In genomic region chr16:19837331-19837943, GRCh38 we compare ENCODE assay signal across 22 cellular contexts. TPM values are rescaled to one million over a fixed set of nuclear protein-coding genes. Genes with fewer than 3 reads are reported as not detected.
DNase-seq lines count a peak whose midpoint lies in the region; ATAC-seq, FAIRE-seq and TF ChIP-seq lines count a peak whose summit lies in the region.
"Had no signal": no experiment of that assay in that cellular context is flagged by ENCODE, and none has a peak within 500 bp of the region (broad histone marks: within the 10 kb centered on the region; RNA-seq: fewer than 3 reads in every experiment).

No MANE protein-coding gene starts in this region.

- peak overlapping the region in 1 of 5 experiments; percentile 43 for H3K4me3 Mint-ChIP-seq in brain
- no peak overlapping the region for H3K4me3 Mint-ChIP-seq in activated T-cell treated with anti-CD3 and anti-CD28 coated beads, Interleukin-2, amount 50 U/mL, for 4 hours
- H3K4me3 Mint-ChIP-seq: CD4-positive, alpha-beta memory T cell; natural killer cell; T-helper 2 cell treated with Interferon-gamma antibody and Interleukin-4, amounts not matched to agents 5 μg/mL and 100 μg/mL, for 36 hours had no signal

- 81% methylated on average over 5 of the region's 5 CpGs for WGBS in right cardiac atrium
- 88 to 89% methylated on average over 2 to 4 of the region's 5 CpGs for WGBS in mesodermal cell (ENCODE audit: insufficient coverage in 2 of 2), 2 experiments

- peaks cover 3% of the 10 kb centered on the region for H3K27me3 Mint-ChIP-seq in brain
- peaks cover 2% of the 10 kb centered on the region for H3K27me3 Mint-ChIP-seq in activated T-cell treated with anti-CD3 and anti-CD28 coated beads, Interleukin-2, amount 50 U/mL, for 4 hours (ENCODE audit: low read depth)
- H3K27me3 Mint-ChIP-seq: CD4-positive, alpha-beta memory T cell had no signal

- ATAC-seq in right cardiac atrium: no peak
- ATAC-seq in activated CD4-positive, CD25-positive, alpha-beta regulatory T cell treated with anti-CD3 and anti-CD28 coated beads, Interleukin-2, amount 50 U/mL, for 24 hours: no peak
- ATAC-seq in activated T-cell treated with anti-CD3 and anti-CD28 coated beads, Interleukin-2, amount 50 U/mL, for 4 hours: no peak
- ATAC-seq: foreskin keratinocyte, HCT116, lower lobe of right lung, natural killer cell, sciatic nerve had no signal

- H3K27ac ChIP-seq in right atrium auricular region (peak overlapping the region; percentile 51 to 70), right cardiac atrium (ENCODE audit: low read length) (no peak overlapping the region), mesodermal cell (ENCODE audit: low read depth, low read length, severe bottlenecking) (peak overlapping the region; percentile 42), uterus (peak overlapping the region; percentile 22 to 27)
- H3K27ac ChIP-seq: colonic mucosa, foreskin keratinocyte, lower lobe of right lung had no signal

- no peaks in the 10 kb centered on the region for H3K27me3 ChIP-seq in right atrium auricular region
- H3K27me3 ChIP-seq in right cardiac atrium (ENCODE audit: control insufficient read depth, insufficient read depth): no peaks in the 10 kb centered on the region
- no peaks in the 10 kb centered on the region for H3K27me3 ChIP-seq in uterus
- H3K27me3 ChIP-seq: colonic mucosa, foreskin keratinocyte had no signal

- peak overlapping the region; percentile 51 to 90 (median 74) for H3K27ac Mint-ChIP-seq in brain
- H3K27ac Mint-ChIP-seq: natural killer cell; T-helper 2 cell treated with Interferon-gamma antibody and Interleukin-4, amounts not matched to agents 5 μg/mL and 100 μg/mL, for 36 hours had no signal

- H3K36me3 Mint-ChIP-seq in brain: peaks cover 10% of the 10 kb centered on the region
- H3K36me3 Mint-ChIP-seq in activated T-cell treated with anti-CD3 and anti-CD28 coated beads, Interleukin-2, amount 50 U/mL, for 4 hours (ENCODE audit: insufficient read depth): no peaks in the 10 kb centered on the region
- H3K36me3 Mint-ChIP-seq: CD4-positive, alpha-beta memory T cell; natural killer cell had no signal

- H3K9me3 ChIP-seq in right atrium auricular region: no peaks in the 10 kb centered on the region
- H3K9me3 ChIP-seq in right cardiac atrium (ENCODE audit: control insufficient read depth, low read length): no peaks in the 10 kb centered on the region
- no peaks in the 10 kb centered on the region for H3K9me3 ChIP-seq in mesodermal cell (ENCODE audit: control insufficient read depth, low read length)
- H3K9me3 ChIP-seq in uterus: no peaks in the 10 kb centered on the region
- H3K9me3 ChIP-seq: colonic mucosa, lower lobe of right lung had no signal

- H3K36me3 ChIP-seq in right atrium auricular region (no peaks in the 10 kb centered on the region), mesodermal cell (ENCODE audit: control insufficient read depth, insufficient read depth, low read length) (no peaks in the 10 kb centered on the region), uterus (no peaks in the 10 kb centered on the region)
- H3K36me3 ChIP-seq: colonic mucosa, lower lobe of right lung had no signal

- no peak for DNase-seq in right atrium auricular region (ENCODE audit: low spot score)
- DNase-seq in right cardiac atrium: no peak
- no peak for DNase-seq in uterus
- no peak for DNase-seq in activated T-cell treated with anti-CD3 and anti-CD28 coated beads, Interleukin-2, amount 50 U/mL, for 4 hours
- no peak for DNase-seq in HTR-8/SVneo (ENCODE audit: insufficient read length, low spot score)
- DNase-seq: activated effector memory CD4-positive, alpha-beta T cell treated with anti-CD3 and anti-CD28 coated beads, Interleukin-2, amount 50 U/mL, for 16 hours; aorta; CD4-positive, alpha-beta memory T cell; colonic mucosa; foreskin keratinocyte; lower lobe of right lung; natural killer cell; NCI-H1436 treated with DMSO at 0.1 percent for 48 hours; NCI-H226; Right ventricle myocardium superior had no signal

- no peak for TF ChIP-seq CTCF in right atrium auricular region (IDR thresholded peaks at IDR 0.05)
- no peak for TF ChIP-seq CTCF in brain (conservative IDR thresholded peaks at IDR 0.05)
- TF ChIP-seq CTCF in uterus (IDR thresholded peaks at IDR 0.05): no peak

- H3K9me3 Mint-ChIP-seq in brain: no peaks in the 10 kb centered on the region
- H3K9me3 Mint-ChIP-seq in activated T-cell treated with anti-CD3 and anti-CD28 coated beads, Interleukin-2, amount 50 U/mL, for 4 hours: no peaks in the 10 kb centered on the region
- H3K9me3 Mint-ChIP-seq: CD4-positive, alpha-beta memory T cell; natural killer cell; T-helper 2 cell treated with Interferon-gamma antibody and Interleukin-4, amounts not matched to agents 5 μg/mL and 100 μg/mL, for 36 hours had no signal

- H3K4me3 ChIP-seq in right atrium auricular region (no peak overlapping the region), right cardiac atrium (ENCODE audit: low read length) (no peak overlapping the region), mesodermal cell (ENCODE audit: extremely low read depth, insufficient read depth, low read length, poor library complexity, severe bottlenecking) (no peak overlapping the region), uterus (no peak overlapping the region)
- H3K4me3 ChIP-seq: colonic mucosa, lower lobe of right lung had no signal

- H3K4me1 ChIP-seq in right atrium auricular region (peaks cover 0 to 21% of the 10 kb centered on the region in 2 donors), right cardiac atrium (ENCODE audit: control insufficient read depth, insufficient read depth, low read length) (no peaks in the 10 kb centered on the region), mesodermal cell (ENCODE audit: control insufficient read depth, insufficient read depth, low read length, poor library complexity, severe bottlenecking) (no peaks in the 10 kb centered on the region), uterus (no peaks in the 10 kb centered on the region)
- H3K4me1 ChIP-seq: colonic mucosa, lower lobe of right lung had no signal

- TF ChIP-seq POLR2A in uterus (IDR thresholded peaks at IDR 0.05): no peak

- peaks cover 47% of the 10 kb centered on the region for H3K4me1 Mint-ChIP-seq in brain
- H3K4me1 Mint-ChIP-seq in activated T-cell treated with anti-CD3 and anti-CD28 coated beads, Interleukin-2, amount 50 U/mL, for 4 hours (ENCODE audit: low read depth): no peaks in the 10 kb centered on the region
- H3K4me1 Mint-ChIP-seq: CD4-positive, alpha-beta memory T cell; natural killer cell had no signal

- no peak for FAIRE-seq in HTR-8/SVneo (lab: Jason Lieb, UNC)

- intact Hi-C loops in right cardiac atrium (cut with DNase I) (no loop called here), uterus (cut with DNase I; ENCODE audit: low total_unique reads) (no loop called here)

RNA-seq across cellular contexts. Expression of gene GPRC5B, which starts 47.2 kb away (rescaled TPM):
- total RNA-seq in right atrium auricular region (10 to 100 TPM; 39.4 to 40.0 TPM), right cardiac atrium (10 to 100 TPM; 56.4 to 86.8 (median 84.5) TPM), uterus (10 to 100 TPM; 16.5 to 53.0 (median 22.3) TPM)
- polyA plus RNA-seq in right cardiac atrium (70.6 TPM), brain (ENCODE audit: insufficient read depth, low read depth, low replicate concordance) (351 TPM)
- 23.8 TPM for polyA plus RNA-seq in mesodermal cell (2013, experiment 1 of 2)
- 16.4 TPM for polyA plus RNA-seq in mesodermal cell (2013, experiment 2 of 2)
- under 1 TPM; 0.27 to 0.66 (median 0.40) TPM for total RNA-seq in activated T-cell treated with anti-CD3 and anti-CD28 coated beads, Interleukin-2, amount 50 U/mL, for 4 hours
- total RNA-seq: CD4-positive, alpha-beta memory T cell; MCF 10A; natural killer cell had no signal

Comparison
In these comparisons a context has a peak if more than half of its experiments do, and no peak if none do; other contexts are left out.
1. RNA of gene GPRC5B, which starts 47.2 kb away (total RNA-seq): 56.4 to 86.8 TPM in right cardiac atrium, 39.4 to 40.0 TPM in right atrium auricular region and 16.5 to 53.0 TPM in uterus; 0.27 to 0.66 TPM in activated T-cell treated with anti-CD3 and anti-CD28 coated beads, Interleukin-2, amount 50 U/mL, for 4 hours; every median in the first group is over 10 times any median in the second.